Comparison of ENCODE assay signal across 8 cellular contexts in genomic region chr19:3176715-3177501, GRCh38. TPM values are rescaled to one million over a fixed set of nuclear protein-coding genes. Genes with fewer than 3 reads are reported as not detected.
DNase-seq lines count a peak whose midpoint lies in the region; ATAC-seq and TF ChIP-seq lines count a peak whose summit lies in the region.

No MANE protein-coding gene starts in this region.

- H3K27ac ChIP-seq in RWPE1 (peak overlapping the region; percentile 100), GM23338 (ENCODE audit: low read depth) (no peak overlapping the region)
- peak overlapping the region; percentile 61 for H3K27ac ChIP-seq in naive thymus-derived CD4-positive, alpha-beta T cell (ENCODE audit: low read depth, low read length)

- H3K27me3 ChIP-seq in naive thymus-derived CD4-positive, alpha-beta T cell (ENCODE audit: control insufficient read depth in 2 of 2, insufficient read depth in 2 of 2, low read length in 2 of 2): no peaks in the 10 kb centered on the region
- H3K27me3 ChIP-seq in GM23338 (ENCODE audit: insufficient read depth): no peaks in the 10 kb centered on the region

- TF ChIP-seq CTCF in RWPE1 (conservative IDR thresholded peaks at IDR 0.05; ENCODE audit: low read depth) (no peak), GM23338 (conservative IDR thresholded peaks at IDR 0.05; ENCODE audit: low read depth in 2 of 2) (no peak)

- no peaks in the 10 kb centered on the region for H3F3A ChIP-seq in GM23338 (replicated peaks; ENCODE audit: low read depth)

- no peaks in the 10 kb centered on the region for H3K9me3 ChIP-seq in naive thymus-derived CD4-positive, alpha-beta T cell (ENCODE audit: control insufficient read depth in 2 of 3, low read length in 3 of 3)

- H3K9me2 ChIP-seq in GM23338 (ENCODE audit: insufficient read depth): no peaks in the 10 kb centered on the region

- no peaks in the 10 kb centered on the region for H3K9me3 Mint-ChIP-seq in activated naive CD8-positive, alpha-beta T cell (ENCODE audit: low read depth)
- peaks cover 0 to 3% (median 0%) of the 10 kb centered on the region in 11 donors for H3K9me3 Mint-ChIP-seq in naive thymus-derived CD4-positive, alpha-beta T cell
- H3K9me3 Mint-ChIP-seq in GM23338: peaks cover 11% of the 10 kb centered on the region

- H3K4me3 ChIP-seq in naive thymus-derived CD4-positive, alpha-beta T cell (ENCODE audit: low read length): peak overlapping the region; percentile 58
- H3K4me3 ChIP-seq in GM23338: no peak overlapping the region

- no peak overlapping the region for H3K4me2 ChIP-seq in GM23338

- H3K4me1 Mint-ChIP-seq in activated naive CD8-positive, alpha-beta T cell (ENCODE audit: low read depth): peaks cover 25% of the 10 kb centered on the region
- peaks cover 5 to 26% (median 20%) of the 10 kb centered on the region in 7 donors for H3K4me1 Mint-ChIP-seq in naive thymus-derived CD4-positive, alpha-beta T cell
- H3K4me1 Mint-ChIP-seq in GM23338: no peaks in the 10 kb centered on the region

- peaks cover 0 to 35% (median 11%) of the 10 kb centered on the region in 3 experiments for H3K36me3 ChIP-seq in naive thymus-derived CD4-positive, alpha-beta T cell (ENCODE audit: control insufficient read depth in 2 of 3, insufficient read depth in 3 of 3, low read length in 3 of 3)
- no peaks in the 10 kb centered on the region for H3K36me3 ChIP-seq in GM23338 (ENCODE audit: insufficient read depth)

- H3K4me1 ChIP-seq in naive thymus-derived CD4-positive, alpha-beta T cell (ENCODE audit: control insufficient read depth in 2 of 2, insufficient read depth in 2 of 2, low read length in 2 of 2): peaks cover 22 to 23% of the 10 kb centered on the region in 2 donors
- no peaks in the 10 kb centered on the region for H3K4me1 ChIP-seq in GM23338 (ENCODE audit: insufficient read depth)

- no peaks in the 10 kb centered on the region for H3K27me3 Mint-ChIP-seq in activated naive CD8-positive, alpha-beta T cell
- H3K27me3 Mint-ChIP-seq in naive thymus-derived CD4-positive, alpha-beta T cell: no peaks in the 10 kb centered on the region
- peaks cover 2% of the 10 kb centered on the region for H3K27me3 Mint-ChIP-seq in GM23338 (ENCODE audit: insufficient read depth, low read depth, poor library complexity)

- H3K27ac Mint-ChIP-seq in activated naive CD8-positive, alpha-beta T cell: peak overlapping the region; percentile 81
- H3K27ac Mint-ChIP-seq in naive thymus-derived CD4-positive, alpha-beta T cell: peak overlapping the region; percentile 86 to 99 (median 93)
- no peak overlapping the region for H3K27ac Mint-ChIP-seq in GM23338

- intact Hi-C loops in naive thymus-derived CD4-positive, alpha-beta T cell (cut with micrococcal nuclease): loop anchor here in 1 of 2 donors (1.0 to 5.0 kb wide), 2 partner anchors 8 to 700 kb away; partner anchors contain the start of genes GADD45B and NCLN

- H2AFZ ChIP-seq in GM23338: no peak overlapping the region

- DNase-seq in GM03348 (ENCODE audit: low spot score): peak; percentile 79
- DNase-seq in RWPE1 (ENCODE audit: low spot score): peak; percentile 91
- peak in 2 of 9 donors; percentile 50 to 65 for DNase-seq in naive thymus-derived CD4-positive, alpha-beta T cell
- DNase-seq in dermis blood vessel endothelial cell: no peak
- DNase-seq in NCI-H1694 treated with DMSO at 0.1 percent for 48 hours (lab: John Stamatoyannopoulos, UW): no peak
- DNase-seq in GM23338 (ENCODE audit: low spot score): no peak

- POLR2A ChIA-PET in RWPE1 (lab: Yijun Ruan, JAX; ENCODE audit: low non-redundant PET): no interaction called here
- POLR2A ChIA-PET in naive thymus-derived CD4-positive, alpha-beta T cell (lab: Charles Lee): interaction anchor here (0.6 to 2.3 kb wide), 7 partner anchors 9 to 207 kb away, joined by 3 to 11 read pairs (median 4); partner anchors contain the start of gene NCLN

- peak; percentile 66 for ATAC-seq in naive thymus-derived CD4-positive, alpha-beta T cell
- ATAC-seq in HG02840 (IDR thresholded peaks at IDR 0.05; ENCODE audit: low FRiP score, unreplicated experiment): no peak
- no peak for ATAC-seq in GM23338

- H3K4me3 Mint-ChIP-seq in activated naive CD8-positive, alpha-beta T cell: peak overlapping the region; percentile 81
- peak overlapping the region; percentile 74 to 95 (median 84) for H3K4me3 Mint-ChIP-seq in naive thymus-derived CD4-positive, alpha-beta T cell
- H3K4me3 Mint-ChIP-seq in GM23338: no peak overlapping the region

- H3K36me3 Mint-ChIP-seq in activated naive CD8-positive, alpha-beta T cell: no peaks in the 10 kb centered on the region
- peaks cover 0 to 36% (median 10%) of the 10 kb centered on the region in 5 donors for H3K36me3 Mint-ChIP-seq in naive thymus-derived CD4-positive, alpha-beta T cell
- H3K36me3 Mint-ChIP-seq in GM23338 (ENCODE audit: low read depth): no peaks in the 10 kb centered on the region

- no peaks in the 10 kb centered on the region for H4K20me1 ChIP-seq in GM23338 (replicated peaks; ENCODE audit: insufficient read depth)

- CTCF ChIA-PET in RWPE1 (lab: Yijun Ruan, JAX): interaction anchor here (0.6 kb wide), 1 partner anchor 1332 kb away, joined by 5 read pairs; no protein-coding TSS in a partner anchor
- CTCF ChIA-PET in naive thymus-derived CD4-positive, alpha-beta T cell (lab: Charles Lee): interaction anchor here (0.6 to 1.5 kb wide), 5 partner anchors 11 to 67 kb away, joined by 3 to 17 read pairs (median 3); no protein-coding TSS in a partner anchor

- no peaks in the 10 kb centered on the region for H3K79me2 ChIP-seq in GM23338 (replicated peaks; ENCODE audit: insufficient read depth)

TF ChIP-seq in GM23338, 12 proteins besides CTCF, POLR2A, EP300 and RAD21 (continues in another document):
- TF ChIP-seq POLR2AphosphoS5 (IDR thresholded peaks at IDR 0.05; ENCODE audit: low read depth) (no peak), EZH2 (IDR thresholded peaks at IDR 0.05; ENCODE audit: low read depth, unreplicated experiment) (no peak), STAT1 (IDR thresholded peaks at IDR 0.05; ENCODE audit: unreplicated experiment) (no peak), EZH2phosphoT487 (IDR thresholded peaks at IDR 0.05; ENCODE audit: unreplicated experiment) (no peak), ZNF331 (CRISPR knock-in tag; IDR thresholded peaks at IDR 0.05; ENCODE audit: low read depth) (no peak), ZNF114 (CRISPR knock-in tag; IDR thresholded peaks at IDR 0.05) (no peak), REST (IDR thresholded peaks at IDR 0.05; ENCODE audit: unreplicated experiment) (no peak), NANOG (IDR thresholded peaks at IDR 0.05; ENCODE audit: borderline replicate concordance) (no peak)

RNA-seq across cellular contexts. Expression of gene S1PR4, which starts 1.7 kb away (rescaled TPM):
- 100 to 1,000 TPM in 3 of 5 experiments, 10 to 100 TPM in 2; 61.0 to 238 (median 181) TPM for total RNA-seq in naive thymus-derived CD4-positive, alpha-beta T cell
- polyA plus RNA-seq in naive thymus-derived CD4-positive, alpha-beta T cell: 100 to 1,000 TPM; 332 to 589 TPM
- total RNA-seq in dermis blood vessel endothelial cell: 2.1 and 2.2 TPM in 2 replicates
- 0.24 TPM in 1 of 2 replicates, not detected in the other for total RNA-seq in GM23338 (2014; rRNA removed; shearing (Covaris generic))
- polyA plus RNA-seq in GM23338 (2016; fragmentation: Nextera tagmentation; extraction: Ambion mirVana): not detected in 2 replicates

RNA-seq across cellular contexts. Expression of gene NCLN, which starts 8.8 kb away (rescaled TPM):
- total RNA-seq in naive thymus-derived CD4-positive, alpha-beta T cell: 10 to 100 TPM; 45.4 to 64.7 (median 53.7) TPM
- 10 to 100 TPM; 19.9 to 48.1 TPM for polyA plus RNA-seq in naive thymus-derived CD4-positive, alpha-beta T cell
- total RNA-seq in dermis blood vessel endothelial cell: 38.3 and 74.5 TPM in 2 replicates
- 125 and 144 TPM in 2 replicates for total RNA-seq in GM23338 (2014; rRNA removed; shearing (Covaris generic))
- polyA plus RNA-seq in GM23338 (2016; fragmentation: Nextera tagmentation; extraction: Ambion mirVana): 85.6 and 95.2 TPM in 2 replicates

RNA-seq across cellular contexts. Expression of gene GNA15, which starts 41.1 kb away (rescaled TPM):
- 100 to 1,000 TPM in 1 of 5 experiments, 10 to 100 TPM in 1, 1 to 10 TPM in 1, under 1 TPM in 2; 0.73 to 131 (median 6.6) TPM for total RNA-seq in naive thymus-derived CD4-positive, alpha-beta T cell
- under 1 TPM in 1 of 2 donors, not detected in 1; 0.09 TPM for polyA plus RNA-seq in naive thymus-derived CD4-positive, alpha-beta T cell
- under 0.01 and 0.23 TPM in 2 replicates for total RNA-seq in dermis blood vessel endothelial cell
- 0.14 TPM in 1 of 2 replicates, not detected in the other for total RNA-seq in GM23338 (2014; rRNA removed; shearing (Covaris generic))
- polyA plus RNA-seq in GM23338 (2016; fragmentation: Nextera tagmentation; extraction: Ambion mirVana): 0.10 and 0.31 TPM in 2 replicates

RNA-seq across cellular contexts. Expression of gene CELF5, which starts 47.6 kb away (rescaled TPM):
- total RNA-seq in naive thymus-derived CD4-positive, alpha-beta T cell: under 1 TPM; 0.16 to 0.27 (median 0.17) TPM
- not detected for polyA plus RNA-seq in naive thymus-derived CD4-positive, alpha-beta T cell
- total RNA-seq in dermis blood vessel endothelial cell: not detected in 2 replicates
- total RNA-seq in GM23338 (2014; rRNA removed; shearing (Covaris generic)): 6.8 and 10.6 TPM in 2 replicates
- polyA plus RNA-seq in GM23338 (2016; fragmentation: Nextera tagmentation; extraction: Ambion mirVana): 5.6 TPM in 2 replicates

Comparison
In these comparisons a context has a peak if more than half of its experiments do, and no peak if none do; other contexts are left out.
1. DNase-seq: peak in GM03348 (single experiment) and RWPE1 (single experiment); none in dermis blood vessel endothelial cell (single experiment), NCI-H1694 treated with DMSO at 0.1 percent for 48 hours (single experiment) and GM23338 (single experiment).
2. RNA of gene S1PR4, which starts 1.7 kb away (total RNA-seq): 61.0 to 238 TPM in naive thymus-derived CD4-positive, alpha-beta T cell; 2.1 to 2.2 TPM in dermis blood vessel endothelial cell and 0.24 TPM in GM23338; every median in the first group is over 10 times any median in the second.